ENCODE assay signal across 28 cellular contexts in the genomic region with DNA sequence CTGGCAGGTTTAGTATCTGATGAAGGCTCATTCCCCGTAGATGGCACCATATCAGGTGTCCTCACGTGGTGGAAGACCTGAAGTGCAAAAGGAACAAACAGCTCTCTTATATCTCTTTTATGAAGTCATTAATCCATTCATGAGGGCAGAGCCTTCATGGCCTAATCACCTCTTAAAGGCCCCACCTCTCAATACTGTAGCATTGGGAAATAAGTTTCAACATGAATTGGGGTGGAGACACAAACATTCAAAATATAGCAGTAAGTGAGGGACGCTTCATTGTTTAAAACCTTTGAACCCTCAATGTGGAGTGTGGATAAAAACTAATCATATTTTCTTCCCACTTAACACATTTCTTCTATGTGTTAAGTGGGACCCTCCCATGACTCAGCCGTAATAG.
"Had no signal": no experiment of that assay in that cellular context is flagged by ENCODE, and none has a peak within 500 bp of the region (broad histone marks: within the 10 kb centered on the region; RNA-seq: fewer than 3 reads in every experiment).

No MANE protein-coding gene starts in this region.

- H3K27me3 Mint-ChIP-seq: central memory CD8-positive, alpha-beta T cell; natural killer cell treated with Interleukin-12 subunit alpha and Interleukin-12 subunit beta and Interleukin-15 and Interleukin-18, amount 100 ng/mL, for 72 hours; stimulated activated naive CD8-positive, alpha-beta T cell treated with anti-CD3 and anti-CD28 coated beads, Interleukin-15, amount 100 ng/mL, for 72 hours; type B pancreatic cell had no signal

- H3K9ac ChIP-seq: parathyroid adenoma had no signal

- H3K4me3 ChIP-seq: colonic mucosa, gastrocnemius medialis, mucosa of descending colon, prostate gland, right atrium auricular region, smooth muscle cell, thyroid gland had no signal

- H3K27ac Mint-ChIP-seq: dendritic cell treated with granulocyte-macrophage colony-stimulating factor and Interleukin-4, amounts not matched to agents 40 ng/mL and 50 ng/mL, for 4 days; endodermal cell; natural killer cell treated with Interleukin-12 subunit alpha and Interleukin-12 subunit beta and Interleukin-15 and Interleukin-18, amount 100 ng/mL, for 72 hours; stimulated activated naive CD8-positive, alpha-beta T cell treated with anti-CD3 and anti-CD28 coated beads, Interleukin-15, amount 100 ng/mL, for 72 hours had no signal

- H3K9me3 ChIP-seq: colonic mucosa, gastrocnemius medialis, mucosa of descending colon, neutrophil, prostate gland, right atrium auricular region, thyroid gland had no signal

- FAIRE-seq: kidney had no signal

- H3K27ac ChIP-seq: colonic mucosa, gastrocnemius medialis, neutrophil, parathyroid adenoma, prostate gland, right atrium auricular region, thyroid gland had no signal

- H3K4me1 ChIP-seq: colonic mucosa, gastrocnemius medialis, parathyroid adenoma, prostate gland, right atrium auricular region, thyroid gland had no signal

- ATAC-seq: gastrocnemius medialis; left lobe of liver; mucosa of descending colon; natural killer cell treated with Interleukin-12 subunit alpha and Interleukin-12 subunit beta and Interleukin-15 and Interleukin-18, amount 100 ng/mL, for 72 hours; sciatic nerve; stimulated activated naive CD8-positive, alpha-beta T cell treated with anti-CD3 and anti-CD28 coated beads, Interleukin-15, amount 100 ng/mL, for 72 hours had no signal

- DNase-seq: colonic mucosa; effector CD8-positive, alpha-beta T cell; erythroblast; gastrocnemius medialis; head of caudate nucleus; kidney; mucosa of descending colon; naive B cell; stimulated activated CD4-positive, alpha-beta T cell treated with anti-CD3 and anti-CD28 coated beads, Interleukin-12 subunit alpha, Interleukin-12 subunit beta, amount 100 ng/mL, for 4 hours; stimulated activated CD4-positive, alpha-beta T cell treated with anti-CD3 and anti-CD28 coated beads, Interleukin-1b, Interleukin-23, amount 100 ng/mL, for 48 hours; stimulated activated CD4-positive, alpha-beta T cell treated with anti-CD3 and anti-CD28 coated beads, Interleukin-4, amount 100 ng/mL, for 1 hour; stimulated activated CD8-positive, alpha-beta memory T cell treated with anti-CD3 and anti-CD28 coated beads, Interleukin-4, amount 100 ng/mL, for 48 hours; stimulated activated naive CD4-positive, alpha-beta T cell; stimulated activated naive CD8-positive, alpha-beta T cell treated with anti-CD3 and anti-CD28 coated beads, Interleukin-15, amount 100 ng/mL, for 72 hours; thyroid gland had no signal

- H3K36me3 ChIP-seq: colonic mucosa, gastrocnemius medialis, neutrophil, prostate gland, right atrium auricular region, thyroid gland had no signal

- H3K27me3 ChIP-seq: colonic mucosa, gastrocnemius medialis, neutrophil, right atrium auricular region, thyroid gland had no signal

- H3K4me3 Mint-ChIP-seq: central memory CD8-positive, alpha-beta T cell; dendritic cell treated with granulocyte-macrophage colony-stimulating factor and Interleukin-4, amounts not matched to agents 40 ng/mL and 50 ng/mL, for 4 days; endodermal cell; naive B cell; natural killer cell treated with Interleukin-12 subunit alpha and Interleukin-12 subunit beta and Interleukin-15 and Interleukin-18, amount 100 ng/mL, for 72 hours; neural crest cell; stimulated activated naive CD8-positive, alpha-beta T cell treated with anti-CD3 and anti-CD28 coated beads, Interleukin-15, amount 100 ng/mL, for 72 hours; type B pancreatic cell had no signal

- H2AFZ ChIP-seq: parathyroid adenoma had no signal

- H3K9me3 Mint-ChIP-seq: dendritic cell treated with granulocyte-macrophage colony-stimulating factor and Interleukin-4, amounts not matched to agents 40 ng/mL and 50 ng/mL, for 4 days; endodermal cell; neural crest cell had no signal

- H3K36me3 Mint-ChIP-seq: naive B cell; natural killer cell treated with Interleukin-12 subunit alpha and Interleukin-12 subunit beta and Interleukin-15 and Interleukin-18, amount 100 ng/mL, for 72 hours had no signal

- H3K4me1 Mint-ChIP-seq: central memory CD8-positive, alpha-beta T cell; naive B cell; stimulated activated naive CD8-positive, alpha-beta T cell treated with anti-CD3 and anti-CD28 coated beads, Interleukin-15, amount 100 ng/mL, for 72 hours had no signal

- H3K79me2 ChIP-seq: parathyroid adenoma had no signal
